29 cellular contexts compared by ENCODE assay signal in the genomic region with DNA sequence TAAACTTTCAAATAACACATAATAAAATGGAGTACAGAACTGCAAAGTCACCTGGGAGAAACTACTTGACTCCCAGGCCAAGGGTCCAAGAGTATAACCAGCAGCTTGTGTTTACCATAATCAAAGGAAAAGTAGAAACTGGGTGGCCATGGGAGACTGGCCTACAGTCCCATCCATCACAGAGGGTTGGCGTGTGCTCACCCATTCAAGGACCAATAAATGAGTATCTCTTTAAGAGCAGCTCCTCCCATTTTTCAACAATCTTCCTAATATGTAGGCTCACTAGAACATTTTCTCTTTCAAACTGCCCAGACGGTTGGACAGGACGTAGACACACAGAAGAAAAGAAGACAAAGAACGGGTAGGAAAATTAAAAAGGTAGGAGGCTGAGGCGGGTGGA. TPM values are rescaled to one million over a fixed set of nuclear protein-coding genes. Genes with fewer than 3 reads are reported as not detected.
"Had no signal": no experiment of that assay in that cellular context is flagged by ENCODE, and none has a peak within 500 bp of the region (broad histone marks: within the 10 kb centered on the region; RNA-seq: fewer than 3 reads in every experiment).

A gene (plus strand): TSS at position 302 of the 400 bp plus-strand sequence. CDS start 1,754 bp downstream, outside the sequence.

- H3K9me3 Mint-ChIP-seq: activated CD4-positive, alpha-beta memory T cell treated with anti-CD3 and anti-CD28 coated beads, Interleukin-2, amount 10 ng/mL, durations not matched to agents 7 days and 5 days; activated CD4-positive, alpha-beta T cell treated with anti-CD3 and anti-CD28 coated beads, Interleukin-2, amount 10 ng/mL, durations not matched to agents 7 days and 5 days; activated T-cell treated with anti-CD3 and anti-CD28 coated beads, Interleukin-2, amount 50 U/mL, for 4 hours; activated T-helper 17 cell treated with anti-CD3 and anti-CD28 coated beads, Interleukin-2, amount 50 U/mL, for 72 hours; endodermal cell; naive B cell; stimulated activated effector memory CD8-positive, alpha-beta T cell treated with anti-CD3 and anti-CD28 coated beads, Interleukin-12 subunit alpha, Interleukin-12 subunit beta, amount 100 ng/mL, for 72 hours; stimulated activated naive CD8-positive, alpha-beta T cell treated with anti-CD3 and anti-CD28 coated beads, Interleukin-15, Interleukin-2, amounts not matched to agents 100 ng/mL and 50 ng/mL, for 24 hours had no signal

- ATAC-seq: activated T-cell treated with anti-CD3 and anti-CD28 coated beads, Interleukin-2, amount 50 U/mL, for 4 hours; activated T-helper 17 cell treated with anti-CD3 and anti-CD28 coated beads, Interleukin-2, amount 50 U/mL, for 72 hours; esophagus mucosa; foreskin keratinocyte; heart right ventricle; left lung; sciatic nerve; stimulated activated effector memory CD8-positive, alpha-beta T cell treated with anti-CD3 and anti-CD28 coated beads, Interleukin-12 subunit alpha, Interleukin-12 subunit beta, amount 100 ng/mL, for 72 hours; T-helper 17 cell had no signal

- H3K4me3 Mint-ChIP-seq: activated CD4-positive, alpha-beta memory T cell treated with anti-CD3 and anti-CD28 coated beads, Interleukin-2, amount 10 ng/mL, durations not matched to agents 7 days and 5 days; activated CD4-positive, alpha-beta T cell treated with anti-CD3 and anti-CD28 coated beads, Interleukin-2, amount 10 ng/mL, durations not matched to agents 7 days and 5 days; activated T-cell treated with anti-CD3 and anti-CD28 coated beads, Interleukin-2, amount 50 U/mL, for 4 hours; activated T-helper 17 cell treated with anti-CD3 and anti-CD28 coated beads, Interleukin-2, amount 50 U/mL, for 72 hours; endodermal cell; mesothelial cell of epicardium; naive B cell; nephron progenitor cell; stimulated activated effector memory CD8-positive, alpha-beta T cell treated with anti-CD3 and anti-CD28 coated beads, Interleukin-12 subunit alpha, Interleukin-12 subunit beta, amount 100 ng/mL, for 72 hours; stimulated activated naive CD8-positive, alpha-beta T cell treated with anti-CD3 and anti-CD28 coated beads, Interleukin-15, Interleukin-2, amounts not matched to agents 100 ng/mL and 50 ng/mL, for 24 hours; T-helper 17 cell had no signal

- H3K4me1 ChIP-seq: foreskin keratinocyte, left lung had no signal

- H3K4me1 Mint-ChIP-seq: activated CD4-positive, alpha-beta memory T cell treated with anti-CD3 and anti-CD28 coated beads, Interleukin-2, amount 10 ng/mL, durations not matched to agents 7 days and 5 days; activated CD4-positive, alpha-beta T cell treated with anti-CD3 and anti-CD28 coated beads, Interleukin-2, amount 10 ng/mL, durations not matched to agents 7 days and 5 days; activated T-helper 17 cell treated with anti-CD3 and anti-CD28 coated beads, Interleukin-2, amount 50 U/mL, for 72 hours; endodermal cell; mesothelial cell of epicardium; naive B cell; nephron progenitor cell; stimulated activated effector memory CD8-positive, alpha-beta T cell treated with anti-CD3 and anti-CD28 coated beads, Interleukin-12 subunit alpha, Interleukin-12 subunit beta, amount 100 ng/mL, for 72 hours had no signal

- H3K9me3 ChIP-seq: heart right ventricle, left lung, neutrophil, ovary had no signal

- H3K4me3 ChIP-seq: heart right ventricle, left lung, ovary had no signal

- H3K36me3 ChIP-seq: heart right ventricle, left lung, neutrophil, ovary had no signal

- H3K27me3 Mint-ChIP-seq: activated CD4-positive, alpha-beta memory T cell treated with anti-CD3 and anti-CD28 coated beads, Interleukin-2, amount 10 ng/mL, durations not matched to agents 7 days and 5 days; progenitor cell of endocrine pancreas; stimulated activated naive CD8-positive, alpha-beta T cell treated with anti-CD3 and anti-CD28 coated beads, Interleukin-15, Interleukin-2, amounts not matched to agents 100 ng/mL and 50 ng/mL, for 24 hours had no signal

- H3K36me3 Mint-ChIP-seq: mesothelial cell of epicardium; naive B cell; stimulated activated effector memory CD8-positive, alpha-beta T cell treated with anti-CD3 and anti-CD28 coated beads, Interleukin-12 subunit alpha, Interleukin-12 subunit beta, amount 100 ng/mL, for 72 hours had no signal

- H3K27ac Mint-ChIP-seq: activated CD4-positive, alpha-beta memory T cell treated with anti-CD3 and anti-CD28 coated beads, Interleukin-2, amount 10 ng/mL, durations not matched to agents 7 days and 5 days; activated CD4-positive, alpha-beta T cell treated with anti-CD3 and anti-CD28 coated beads, Interleukin-2, amount 10 ng/mL, durations not matched to agents 7 days and 5 days; activated T-helper 17 cell treated with anti-CD3 and anti-CD28 coated beads, Interleukin-2, amount 50 U/mL, for 72 hours; endodermal cell; mesothelial cell of epicardium; naive B cell; nephron progenitor cell; progenitor cell of endocrine pancreas; stimulated activated effector memory CD8-positive, alpha-beta T cell treated with anti-CD3 and anti-CD28 coated beads, Interleukin-12 subunit alpha, Interleukin-12 subunit beta, amount 100 ng/mL, for 72 hours; stimulated activated naive CD8-positive, alpha-beta T cell treated with anti-CD3 and anti-CD28 coated beads, Interleukin-15, Interleukin-2, amounts not matched to agents 100 ng/mL and 50 ng/mL, for 24 hours; T-helper 17 cell had no signal

- H3K27me3 ChIP-seq: foreskin keratinocyte, heart right ventricle, left lung, neutrophil, ovary had no signal

- H3K27ac ChIP-seq: foreskin keratinocyte, heart right ventricle, left lung, neutrophil, ovary had no signal

- DNase-seq: activated CD4-positive, alpha-beta memory T cell treated with anti-CD3 and anti-CD28 coated beads, Interleukin-2, amount 10 ng/mL, durations not matched to agents 7 days and 5 days; activated CD4-positive, alpha-beta T cell treated with anti-CD3 and anti-CD28 coated beads, Interleukin-2, amount 10 ng/mL, durations not matched to agents 7 days and 5 days; activated CD4-positive, CD25-positive, alpha-beta regulatory T cell treated with anti-CD3 and anti-CD28 coated beads, Interleukin-2, amount 50 U/mL, for 72 hours; activated gamma-delta T cell treated with Interleukin-2 at 50 U/mL for 16 hours; activated naive CD4-positive, alpha-beta T cell treated with anti-CD3 and anti-CD28 coated beads, Interleukin-2, amount 50 U/mL, for 16 hours; activated T-cell treated with anti-CD3 and anti-CD28 coated beads, Interleukin-2, amount 50 U/mL, for 4 hours; amygdala; caudate nucleus; endodermal cell; foreskin keratinocyte; heart right ventricle; kidney glomerular epithelial cell; left lung; naive B cell; nephron progenitor cell; ovary; small intestine; stimulated activated CD4-positive, alpha-beta T cell treated with anti-CD3 and anti-CD28 coated beads, Interleukin-4, amount 100 ng/mL, for 24 hours; substantia nigra; T-helper 17 cell; T1000 had no signal

RNA-seq across cellular contexts. Expression of the gene that starts here (rescaled TPM):
- total RNA-seq: activated CD4-positive, alpha-beta memory T cell treated with anti-CD3 and anti-CD28 coated beads, Interleukin-2, amount 10 ng/mL, durations not matched to agents 7 days and 5 days; activated CD4-positive, alpha-beta T cell treated with anti-CD3 and anti-CD28 coated beads, Interleukin-2, amount 10 ng/mL, durations not matched to agents 7 days and 5 days; activated T-cell treated with anti-CD3 and anti-CD28 coated beads, Interleukin-2, amount 50 U/mL, for 4 hours; activated T-helper 17 cell treated with anti-CD3 and anti-CD28 coated beads, Interleukin-2, amount 50 U/mL, for 72 hours; endodermal cell; foreskin keratinocyte; mesothelial cell of epicardium; progenitor cell of endocrine pancreas; T-helper 17 cell had no signal
